Comparison of ENCODE assay signal across 27 cellular contexts in the genomic region with DNA sequence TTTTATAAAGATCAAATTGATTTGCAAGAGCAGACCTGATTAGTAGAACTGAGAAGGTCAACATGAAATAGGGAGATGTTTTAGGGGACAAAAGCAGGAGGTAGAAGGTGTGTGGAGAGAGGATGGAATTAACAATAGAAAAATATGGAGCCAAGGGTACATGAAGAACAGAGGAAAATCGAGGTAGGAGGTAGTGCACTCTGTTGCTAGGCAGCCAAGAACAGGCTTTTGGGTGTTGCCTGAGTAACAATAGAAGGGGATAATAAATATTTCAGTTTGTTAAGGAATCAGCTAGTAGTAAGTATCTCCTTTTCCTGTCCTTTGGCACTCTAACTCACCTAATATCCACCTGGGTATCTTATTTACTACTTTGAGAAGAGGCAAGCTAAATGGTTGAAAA. TPM values are rescaled to one million over a fixed set of nuclear protein-coding genes. Genes with fewer than 3 reads are reported as not detected.
"Had no signal": no experiment of that assay in that cellular context is flagged by ENCODE, and none has a peak within 500 bp of the region (broad histone marks: within the 10 kb centered on the region; RNA-seq: fewer than 3 reads in every experiment).

No MANE protein-coding gene starts in this region.

- H3K9me3 ChIP-seq: esophagus muscularis mucosa, gastroesophageal sphincter, mucosa of descending colon, neutrophil, prostate gland, sigmoid colon, thyroid gland, vagina had no signal

- H3K27ac ChIP-seq: esophagus muscularis mucosa, foreskin keratinocyte, gastroesophageal sphincter, heart left ventricle, hepatocyte, neutrophil, prostate gland, sigmoid colon, stomach, thyroid gland, vagina had no signal

- DNase-seq: dermis blood vessel endothelial cell; effector memory CD4-positive, alpha-beta T cell; foreskin keratinocyte; heart left ventricle; kidney; mucosa of descending colon; naive B cell; right cardiac atrium; sigmoid colon; stimulated activated CD4-positive, alpha-beta T cell treated with anti-CD3 and anti-CD28 coated beads, Interleukin-2, amount 100 ng/mL, for 24 hours; stimulated activated CD4-positive, alpha-beta T cell treated with anti-CD3 and anti-CD28 coated beads, Interleukin-4, amount 100 ng/mL, for 24 hours; stimulated activated naive CD4-positive, alpha-beta T cell treated with Interleukin-2 at 50 U/mL for 16 hours; stomach; thyroid gland had no signal

- H3K9me3 Mint-ChIP-seq: natural killer cell treated with Interleukin-12 subunit alpha and Interleukin-12 subunit beta and Interleukin-15 and Interleukin-18, amount 100 ng/mL, for 72 hours; neural crest cell; stimulated activated effector memory CD8-positive, alpha-beta T cell treated with anti-CD3 and anti-CD28 coated beads, Interleukin-12 subunit alpha, Interleukin-12 subunit beta, amount 100 ng/mL, for 72 hours had no signal

- H3K4me3 Mint-ChIP-seq: memory B cell; natural killer cell treated with Interleukin-12 subunit alpha and Interleukin-12 subunit beta and Interleukin-15 and Interleukin-18, amount 100 ng/mL, for 72 hours; neural crest cell; stimulated activated effector memory CD8-positive, alpha-beta T cell treated with anti-CD3 and anti-CD28 coated beads, Interleukin-12 subunit alpha, Interleukin-12 subunit beta, amount 100 ng/mL, for 72 hours had no signal

- H3K79me2 ChIP-seq: hepatocyte had no signal

- H3K36me3 Mint-ChIP-seq: naive B cell; natural killer cell treated with Interleukin-12 subunit alpha and Interleukin-12 subunit beta and Interleukin-15 and Interleukin-18, amount 100 ng/mL, for 72 hours; stimulated activated effector memory CD8-positive, alpha-beta T cell treated with anti-CD3 and anti-CD28 coated beads, Interleukin-12 subunit alpha, Interleukin-12 subunit beta, amount 100 ng/mL, for 72 hours had no signal

- H2AFZ ChIP-seq: hepatocyte had no signal

- H3K27ac Mint-ChIP-seq: memory B cell; naive B cell; natural killer cell treated with Interleukin-12 subunit alpha and Interleukin-12 subunit beta and Interleukin-15 and Interleukin-18, amount 100 ng/mL, for 72 hours; stimulated activated effector memory CD8-positive, alpha-beta T cell treated with anti-CD3 and anti-CD28 coated beads, Interleukin-12 subunit alpha, Interleukin-12 subunit beta, amount 100 ng/mL, for 72 hours had no signal

- H3K4me3 ChIP-seq: esophagus muscularis mucosa, gastroesophageal sphincter, heart left ventricle, hepatocyte, lung, mucosa of descending colon, prostate gland, sigmoid colon, stomach, thyroid gland, vagina had no signal

- ATAC-seq: foreskin keratinocyte; gastroesophageal sphincter; heart left ventricle; left lobe of liver; mucosa of descending colon; natural killer cell treated with Interleukin-12 subunit alpha and Interleukin-12 subunit beta and Interleukin-15 and Interleukin-18, amount 100 ng/mL, for 72 hours; right cardiac atrium; stimulated activated effector memory CD8-positive, alpha-beta T cell treated with anti-CD3 and anti-CD28 coated beads, Interleukin-12 subunit alpha, Interleukin-12 subunit beta, amount 100 ng/mL, for 72 hours had no signal

- H3K4me2 ChIP-seq: hepatocyte had no signal

- H3K4me1 Mint-ChIP-seq: memory B cell; naive B cell; neural crest cell; stimulated activated effector memory CD8-positive, alpha-beta T cell treated with anti-CD3 and anti-CD28 coated beads, Interleukin-12 subunit alpha, Interleukin-12 subunit beta, amount 100 ng/mL, for 72 hours had no signal

- H3K36me3 ChIP-seq: esophagus muscularis mucosa, gastroesophageal sphincter, heart left ventricle, neutrophil, prostate gland, sigmoid colon, stomach, thyroid gland, vagina had no signal

- H3K27me3 ChIP-seq: hepatocyte, sigmoid colon, stomach, thyroid gland, vagina had no signal

- FAIRE-seq: endothelial cell of umbilical vein had no signal

- H3K4me1 ChIP-seq: esophagus muscularis mucosa, foreskin keratinocyte, gastroesophageal sphincter, heart left ventricle, prostate gland, sigmoid colon, stomach, thyroid gland, vagina had no signal

RNA-seq across cellular contexts. Expression of a gene that starts 9.2 kb away (rescaled TPM):
- total RNA-seq: hepatocyte, neural crest cell had no signal
- polyA plus RNA-seq: hepatocyte had no signal
